Comparison of ENCODE assay signal across 20 cellular contexts in genomic region chr11:25961539-25961938, GRCh38.
A peak's percentile ranks its signal among the peaks of the same experiment; 100 is the strongest.
DNase-seq lines count a peak whose midpoint lies in the region; ATAC-seq, FAIRE-seq and TF ChIP-seq lines count a peak whose summit lies in the region.
"Had no signal": no experiment of that assay in that cellular context is flagged by ENCODE, and none has a peak within 500 bp of the region (broad histone marks: within the 10 kb centered on the region; RNA-seq: fewer than 3 reads in every experiment).

No MANE protein-coding gene starts in this region.

- POLR2A ChIA-PET in Panc1 (lab: Charles Lee) = no interaction called here

- H3K27me3 Mint-ChIP-seq in immature natural killer cell (ENCODE audit: low read depth in 3 of 3) = no peaks in the 10 kb centered on the region
- H3K27me3 Mint-ChIP-seq: CD4-positive, alpha-beta T cell had no signal

- intact Hi-C loops in Panc1 (cut with micrococcal nuclease; ENCODE audit: unreplicated experiment) = no loop called here

- DNase-seq in NCI-H82 (lab: John Stamatoyannopoulos, UW) = peak; percentile 12
- no peak for DNase-seq in NCI-H82 treated with DMSO at 0.1 percent for 48 hours (lab: John Stamatoyannopoulos, UW; ENCODE audit: unreplicated experiment)
- DNase-seq in Panc1 (ENCODE audit: low read depth, low spot score) = no peak
- DNase-seq in hepatocyte (ENCODE audit: low spot score) = peak; percentile 8
- DNase-seq in small intestine = peak; percentile 13
- DNase-seq in NCI-H1092 treated with DMSO at 0.1 percent for 48 hours (lab: John Stamatoyannopoulos, UW) = no peak
- no peak for DNase-seq in NCI-H226
- DNase-seq in immature natural killer cell = no peak
- DNase-seq: activated CD8-positive, alpha-beta memory T cell treated with anti-CD3 and anti-CD28 coated beads, Interleukin-2, amount 50 U/mL, for 4 hours; activated naive CD4-positive, alpha-beta T cell; aorta; CD4-positive, alpha-beta T cell; mesenchymal stem cell; natural killer cell; NCI-H1436 treated with DMSO at 0.1 percent for 48 hours; NCI-H2227 treated with DMSO at 0.1 percent for 48 hours; retina; stimulated activated naive CD4-positive, alpha-beta T cell treated with Interleukin-2 at 50 U/mL for 16 hours had no signal

- H3K4me3 Mint-ChIP-seq in immature natural killer cell = no peak overlapping the region
- H3K4me3 Mint-ChIP-seq: CD4-positive, alpha-beta T cell; natural killer cell had no signal

- H3K36me3 ChIP-seq in Panc1 (ENCODE audit: control insufficient read depth, insufficient read depth, low read length) (no peaks in the 10 kb centered on the region), hepatocyte (replicated peaks; ENCODE audit: insufficient read depth, low read depth) (no peaks in the 10 kb centered on the region), small intestine (ENCODE audit: control insufficient read depth in 2 of 2, insufficient read depth in 2 of 2, low read length in 2 of 2) (no peaks in the 10 kb centered on the region)
- H3K36me3 ChIP-seq: gastroesophageal sphincter had no signal

- H3K9me3 ChIP-seq in Panc1 (ENCODE audit: control insufficient read depth, insufficient read depth, low read depth, low read length) (no peaks in the 10 kb centered on the region), hepatocyte (ENCODE audit: low read depth) (no peaks in the 10 kb centered on the region), small intestine (ENCODE audit: control insufficient read depth, low read depth) (no peaks in the 10 kb centered on the region)
- H3K9me3 ChIP-seq: gastroesophageal sphincter had no signal

- CTCF ChIA-PET in Panc1 (lab: Charles Lee) = no interaction called here

- no peaks in the 10 kb centered on the region for H3K79me2 ChIP-seq in hepatocyte

- 75% methylated on average over 4 of the region's 4 CpGs for WGBS in hepatocyte (ENCODE audit: low lambda C conversion rate, missing lambda C conversion rate)
- WGBS in small intestine, 3 donors = 29 to 59% (median 42%) methylated on average over 4 of the region's 4 CpGs

- no TSS peak for BruUV-seq in Panc1 (replicated peaks; lab: Mats Ljungman, UMichigan)

- H3K36me3 Mint-ChIP-seq in immature natural killer cell = no peaks in the 10 kb centered on the region
- H3K36me3 Mint-ChIP-seq: natural killer cell had no signal

- in situ Hi-C loops in Panc1 (cut with HindIII; ENCODE audit: low pct_unique_long_range_greater_than_20kb, low sequenced_read_pairs) = no loop called here

- no peaks in the 10 kb centered on the region for H4K20me1 ChIP-seq in hepatocyte (ENCODE audit: insufficient read depth, poor library complexity, severe bottlenecking)

- H3K27ac Mint-ChIP-seq in immature natural killer cell = no peak overlapping the region
- H3K27ac Mint-ChIP-seq: CD4-positive, alpha-beta T cell; natural killer cell had no signal

- no peak for FAIRE-seq in small intestine (lab: Jason Lieb, UNC)
- FAIRE-seq: endothelial cell of umbilical vein had no signal

- H3K4me2 ChIP-seq in hepatocyte = no peak overlapping the region

- TF ChIP-seq CTCF in Panc1 (IDR thresholded peaks at IDR 0.05) (peak; percentile 10; the same call in 1 of the 2 replicates), hepatocyte (IDR thresholded peaks at IDR 0.05; ENCODE audit: poor library complexity) (peak; percentile 52)

- no peaks in the 10 kb centered on the region for H3K9me2 ChIP-seq in hepatocyte (replicated peaks; ENCODE audit: insufficient read depth)

- ATAC-seq in Panc1 = no peak
- ATAC-seq: gastroesophageal sphincter, natural killer cell had no signal

- H3K4me1 Mint-ChIP-seq in immature natural killer cell = no peaks in the 10 kb centered on the region
- H3K4me1 Mint-ChIP-seq: natural killer cell had no signal

- H3K4me1 ChIP-seq in Panc1 (ENCODE audit: control insufficient read depth, insufficient read depth, low read length) (no peaks in the 10 kb centered on the region), hepatocyte (ENCODE audit: insufficient read depth) (no peaks in the 10 kb centered on the region), small intestine (ENCODE audit: control insufficient read depth in 2 of 2, insufficient read depth in 1 of 2, low read depth in 1 of 2, low read length in 1 of 2) (no peaks in the 10 kb centered on the region)
- H3K4me1 ChIP-seq: gastroesophageal sphincter had no signal

- no peak overlapping the region for H3K27ac ChIP-seq in Panc1 (ENCODE audit: low read length)
- H3K27ac ChIP-seq in hepatocyte = no peak overlapping the region
- H3K27ac ChIP-seq in small intestine (ENCODE audit: low read depth in 1 of 2, low read length in 1 of 2) = no peak overlapping the region
- H3K27ac ChIP-seq: gastroesophageal sphincter had no signal

- peaks cover 0 to 13% (median 7%) of the 10 kb centered on the region in 6 donors for H3K9me3 Mint-ChIP-seq in immature natural killer cell

- H3K4me3 ChIP-seq in Panc1 (ENCODE audit: low read depth in 2 of 2, low read length in 2 of 2) = no peak overlapping the region
- H3K4me3 ChIP-seq in hepatocyte = no peak overlapping the region
- H3K4me3 ChIP-seq in small intestine (ENCODE audit: low read depth in 1 of 2, low read length in 2 of 2) = no peak overlapping the region
- H3K4me3 ChIP-seq: gastroesophageal sphincter had no signal

- H3K27me3 ChIP-seq in Panc1 (ENCODE audit: control insufficient read depth, insufficient read depth, low read length) = no peaks in the 10 kb centered on the region
- H3K27me3 ChIP-seq in hepatocyte = no peaks in the 10 kb centered on the region
- H3K27me3 ChIP-seq in small intestine (ENCODE audit: control insufficient read depth in 2 of 2, insufficient read depth in 2 of 2, low read length in 2 of 2) = no peaks in the 10 kb centered on the region
- H3K27me3 ChIP-seq: gastroesophageal sphincter had no signal

- no peak overlapping the region for H2AFZ ChIP-seq in hepatocyte

Comparison
In these comparisons a context has a peak if more than half of its experiments do, and no peak if none do; other contexts are left out.
1. DNase-seq: peak in NCI-H82 (single experiment), hepatocyte (single experiment) and small intestine (single experiment); none in NCI-H82 treated with DMSO at 0.1 percent for 48 hours (single experiment), Panc1 (single experiment), NCI-H1092 treated with DMSO at 0.1 percent for 48 hours (single experiment), NCI-H226 (single experiment) and immature natural killer cell (0 of 3).